In the genomic region with DNA sequence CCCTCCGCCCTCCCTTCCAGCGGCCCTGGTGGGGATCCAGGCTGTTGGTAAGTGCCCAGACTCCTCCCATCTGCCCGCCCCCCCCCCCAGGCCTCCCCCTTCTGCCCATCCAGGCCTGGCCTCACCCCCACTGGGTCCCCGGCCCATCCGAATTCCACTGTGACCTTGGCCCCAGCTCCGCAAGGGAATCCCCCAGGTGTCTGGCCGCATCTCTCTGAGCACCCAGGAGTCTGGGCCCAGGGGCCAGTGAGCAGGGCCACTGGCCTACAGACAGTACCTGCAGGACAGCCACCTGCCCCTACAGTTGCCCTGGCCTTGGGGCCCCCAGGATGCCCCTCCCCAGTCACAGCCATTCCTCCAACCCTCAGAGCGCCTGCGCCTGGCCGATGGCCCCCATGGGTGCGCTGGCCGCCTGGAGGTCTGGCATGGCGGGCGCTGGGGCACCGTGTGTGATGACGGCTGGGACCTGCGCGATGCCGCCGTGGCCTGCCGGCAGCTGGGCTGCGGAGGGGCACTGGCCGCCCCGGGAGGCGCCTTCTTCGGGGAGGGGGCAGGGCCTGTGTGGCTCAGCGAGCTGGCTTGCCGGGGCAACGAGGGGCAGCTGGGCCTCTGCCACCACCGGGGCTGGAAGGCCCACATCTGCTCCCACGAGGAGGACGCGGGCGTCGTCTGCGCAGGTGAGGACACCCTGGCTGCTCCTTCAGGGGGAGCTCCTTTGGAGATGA, we compare ENCODE assay signal across 17 cellular contexts. TPM values are rescaled to one million over a fixed set of nuclear protein-coding genes. Genes with fewer than 3 reads are reported as not detected.
A peak's percentile ranks its signal among the peaks of the same experiment; 100 is the strongest.
DNase-seq lines count a peak whose midpoint lies in the region; ATAC-seq, FAIRE-seq and TF ChIP-seq lines count a peak whose summit lies in the region.
"Had no signal": no experiment of that assay in that cellular context is flagged by ENCODE, and none has a peak within 500 bp of the region (broad histone marks: within the 10 kb centered on the region; RNA-seq: fewer than 3 reads in every experiment).

No MANE protein-coding gene starts in this region.

- H3K27me3 Mint-ChIP-seq in neural progenitor cell (ENCODE audit: insufficient read depth, low read depth), result peaks cover 4% of the 10 kb centered on the region

- no peak overlapping the region for H2BK120ac ChIP-seq in H1 (replicated peaks; ENCODE audit: low read depth, low read length)

- H3K14ac ChIP-seq in H1 (ENCODE audit: insufficient read length), result peak overlapping the region; percentile 61

- CTCF ChIA-PET in SK-N-SH (lab: Yijun Ruan, JAX) (interaction anchor here (1.0 to 15.1 kb wide), 5 partner anchors 12 to 142 kb away, joined by 4 to 162 read pairs (median 5); no protein-coding TSS in a partner anchor), H1 (lab: Charles Lee; ENCODE audit: partially characterized antibody) (interaction anchor here (0.9 to 1.9 kb wide), 5 partner anchors 9 to 144 kb away, joined by 3 to 7 read pairs (median 4); no protein-coding TSS in a partner anchor)

- peaks cover 25% of the 10 kb centered on the region for H3K4me1 Mint-ChIP-seq in neural progenitor cell

- H3K36me3 ChIP-seq in SK-N-SH (replicated peaks in 1 of 2; ENCODE audit: control insufficient read depth in 1 of 2, insufficient read depth in 2 of 2, low read length in 1 of 2) (no peaks in the 10 kb centered on the region), H1 (ENCODE audit: control insufficient read depth in 2 of 4, insufficient read depth in 4 of 4, low read length in 3 of 4) (no peaks in the 10 kb centered on the region; a peak in 1 of 8 replicates), neural progenitor cell (no peaks in the 10 kb centered on the region), prostate gland (no peaks in the 10 kb centered on the region)

- peaks cover 35% of the 10 kb centered on the region for H3F3A ChIP-seq in SK-N-SH (replicated peaks; ENCODE audit: insufficient read depth)
- H3F3A ChIP-seq in neural progenitor cell (ENCODE audit: low read depth), result peaks cover 18% of the 10 kb centered on the region

- H3K18ac ChIP-seq in H1 (ENCODE audit: extremely low read depth, low read length), result peak overlapping the region; percentile 78

- no peak overlapping the region for H4K5ac ChIP-seq in H1 (ENCODE audit: insufficient read length, low read depth, low read length)

- no peak for FAIRE-seq in H1 (lab: Jason Lieb, UNC)
- FAIRE-seq: RCC 7860 had no signal

- peaks cover 11% of the 10 kb centered on the region for H3K23me2 ChIP-seq in H1 (ENCODE audit: low read depth, low read length)

- peak overlapping the region; percentile 71; the same call in 1 of the 2 replicates for H2BK5ac ChIP-seq in H1 (ENCODE audit: low read depth, low read length)

- H3K9me3 ChIP-seq in SK-N-SH (no peaks in the 10 kb centered on the region), H1 (ENCODE audit: insufficient read depth in 2 of 2, low read depth in 1 of 2, low read length in 1 of 2) (no peaks in the 10 kb centered on the region), neural progenitor cell (ENCODE audit: low read depth) (no peaks in the 10 kb centered on the region), prostate gland (no peaks in the 10 kb centered on the region)

- H3K9me3 Mint-ChIP-seq in neural progenitor cell, result no peaks in the 10 kb centered on the region
- H3K9me3 Mint-ChIP-seq: IgD-negative memory B cell had no signal

- POLR2A ChIA-PET in SK-N-SH (lab: Yijun Ruan, JAX) (no interaction called here), H1 (lab: Charles Lee; ENCODE audit: partially characterized antibody) (interaction anchor here (0.8 to 7.5 kb wide), 7 partner anchors 8 to 110 kb away, joined by 3 to 57 read pairs (median 3); a partner anchor contains a TSS)

- TF ChIP-seq EP300 in SK-N-SH (IDR thresholded peaks at IDR 0.05; ENCODE audit: borderline replicate concordance in 1 of 2, low read depth in 1 of 2, low read length in 1 of 2), result no peak
- no peak for TF ChIP-seq EP300 in H1 (IDR thresholded peaks at IDR 0.05; ENCODE audit: borderline replicate concordance in 1 of 2, low read depth in 2 of 2, low read length in 2 of 2)

- TF ChIP-seq RAD21 in SK-N-SH (IDR thresholded peaks at IDR 0.05; ENCODE audit: low read length) (no peak), H1 (IDR thresholded peaks at IDR 0.05 in 1 of 2, conservative IDR thresholded peaks at IDR 0.05 in 1 of 2; ENCODE audit: low read depth in 2 of 2, low read length in 2 of 2) (no peak)

- H2AK5ac ChIP-seq in H1 (ENCODE audit: low read depth, low read length), result no peak overlapping the region

- no peak for ATAC-seq in SK-N-SH treated with all-trans-retinoic acid at 6 μM for 48 hours

- H3K79me1 ChIP-seq in H1 (ENCODE audit: low read depth, low read length), result peaks cover 4% of the 10 kb centered on the region; the same call in 1 of the 2 replicates

- H3K36me3 Mint-ChIP-seq in neural progenitor cell, result no peaks in the 10 kb centered on the region
- H3K36me3 Mint-ChIP-seq: IgD-negative memory B cell had no signal

- H3K9me2 ChIP-seq in SK-N-SH, result no peaks in the 10 kb centered on the region

- H2BK12ac ChIP-seq in H1 (ENCODE audit: low read depth, low read length), result peak overlapping the region; percentile 84; the same call in 1 of the 2 replicates

- H3K79me2 ChIP-seq in SK-N-SH (ENCODE audit: insufficient read depth) (peaks cover 14% of the 10 kb centered on the region; the same call in 1 of the 2 replicates), H1 (ENCODE audit: control insufficient read depth in 1 of 2, insufficient read depth in 2 of 2, low read length in 2 of 2) (peaks cover 0 to 5% of the 10 kb centered on the region in 2 experiments; a peak in 1 of 4 replicates), neural progenitor cell (ENCODE audit: low read depth) (peaks cover 14% of the 10 kb centered on the region)

- H3K56ac ChIP-seq in H1 (replicated peaks; ENCODE audit: insufficient read length, low read depth, low read length), result no peak overlapping the region

- H3K23ac ChIP-seq in H1 (ENCODE audit: insufficient read length), result no peak overlapping the region

- H3K27me3 ChIP-seq in SK-N-SH (ENCODE audit: insufficient read depth), result no peaks in the 10 kb centered on the region
- H3K27me3 ChIP-seq in H1 (replicated peaks in 1 of 4; ENCODE audit: control insufficient read depth in 3 of 4, extremely low read depth in 1 of 4, insufficient read depth in 3 of 4, low read length in 3 of 4), result no peaks in the 10 kb centered on the region; a peak in 2 of 7 replicates
- no peaks in the 10 kb centered on the region for H3K27me3 ChIP-seq in neural progenitor cell
- H3K27me3 ChIP-seq in prostate gland (replicated peaks; ENCODE audit: insufficient read depth), result no peaks in the 10 kb centered on the region

- H4K91ac ChIP-seq in H1 (replicated peaks; ENCODE audit: insufficient read length, low read length), result peak overlapping the region; percentile 81

- DNase-seq in SK-N-SH (peak; percentile 62), H1 (ENCODE audit: low read depth in 1 of 2, low spot score in 2 of 2) (no peak), neural progenitor cell (ENCODE audit: low spot score) (no peak), ureter (ENCODE audit: low spot score) (peak; percentile 43), medulla oblongata (ENCODE audit: extremely low spot score) (no peak), prostate gland (ENCODE audit: low spot score) (no peak)
- no peak for DNase-seq in activated CD8-positive, alpha-beta memory T cell treated with anti-CD3 and anti-CD28 coated beads, Interleukin-2, amount 50 U/mL, for 4 hours
- DNase-seq: activated CD4-positive, alpha-beta T cell treated with anti-CD3 and anti-CD28 coated beads, Interleukin-2, amount 50 U/mL, for 4 hours; kidney glomerular epithelial cell had no signal

- TF ChIP-seq CTCF in SK-N-SH (IDR thresholded peaks at IDR 0.05) (no peak), H1 (IDR thresholded peaks at IDR 0.05; ENCODE audit: control extremely low read depth in 1 of 3, insufficient read depth in 1 of 3, low read depth in 1 of 3, low read length in 3 of 3) (no peak), neural progenitor cell (IDR thresholded peaks at IDR 0.05) (no peak), prostate gland (IDR thresholded peaks at IDR 0.05) (no peak)

- H3K27ac ChIP-seq in SK-N-SH (ENCODE audit: low read depth in 2 of 2, low read length in 1 of 2), result no peak overlapping the region; a peak in 1 of 4 replicates
- H3K27ac ChIP-seq in H1 (ENCODE audit: low read depth, low read length), result no peak overlapping the region
- no peak overlapping the region for H3K27ac ChIP-seq in neural progenitor cell
- no peak overlapping the region for H3K27ac ChIP-seq in prostate gland

- H2BK20ac ChIP-seq in H1 (ENCODE audit: low read length), result no peak overlapping the region

- WGBS in SK-N-SH (ENCODE audit: low lambda C conversion rate), result 81% methylated on average over 7 of the region's 36 CpGs
- 58% methylated on average over 24 of the region's 36 CpGs; no CpG with 5 or more reads in 1 of the 2 experiments for WGBS in H1 (ENCODE audit: extremely low coverage in 1 of 2, insufficient coverage in 1 of 2, insufficient read length in 1 of 2, insufficient replicate concordance in 2 of 2, low coverage in 1 of 2, low lambda C conversion rate in 2 of 2, missing lambda C conversion rate in 1 of 2), 2 experiments
- WGBS in prostate gland, result 50% methylated on average over 31 of the region's 36 CpGs

- no peak overlapping the region for H2AFZ ChIP-seq in SK-N-SH (ENCODE audit: low read depth)
- no peak overlapping the region for H2AFZ ChIP-seq in H1 (ENCODE audit: low read length)
- H2AFZ ChIP-seq in neural progenitor cell (replicated peaks), result no peak overlapping the region

- no peak overlapping the region for H3K27ac Mint-ChIP-seq in neural progenitor cell
- H3K27ac Mint-ChIP-seq: IgD-negative memory B cell had no signal

- H3K4ac ChIP-seq in H1 (replicated peaks; ENCODE audit: insufficient read length, low read depth, low read length), result no peak overlapping the region

- no peak overlapping the region for H3K4me3 Mint-ChIP-seq in neural progenitor cell

- TF ChIP-seq POLR2A in H1 (IDR thresholded peaks at IDR 0.05; ENCODE audit: control extremely low read depth in 1 of 2, low read depth in 2 of 2, low read length in 2 of 2), result no peak
- no peak for TF ChIP-seq POLR2A in prostate gland (IDR thresholded peaks at IDR 0.05)

- peak overlapping the region; percentile 52; the same call in 1 of the 2 replicates for H3K4me2 ChIP-seq in SK-N-SH
- H3K4me2 ChIP-seq in H1 (ENCODE audit: insufficient read depth in 1 of 2, low read depth in 2 of 2, low read length in 2 of 2), result peak overlapping the region; percentile 53 to 75
- peak overlapping the region; percentile 73 for H3K4me2 ChIP-seq in neural progenitor cell

- H3K4me1 ChIP-seq in SK-N-SH (ENCODE audit: control insufficient read depth in 1 of 2, insufficient read depth in 2 of 2, low read depth in 1 of 2, low read length in 1 of 2) (peaks cover 29 to 70% of the 10 kb centered on the region in 2 experiments; a peak in 3 of 4 replicates), H1 (replicated peaks in 1 of 4; ENCODE audit: control insufficient read depth in 3 of 4, insufficient read depth in 4 of 4, low read length in 3 of 4) (peaks cover 0 to 47% (median 30%) of the 10 kb centered on the region in 4 experiments; a peak in 6 of 7 replicates), neural progenitor cell (peaks cover 38% of the 10 kb centered on the region), prostate gland (replicated peaks) (peaks cover 4% of the 10 kb centered on the region)

- no peak overlapping the region; the same call in 1 of the 2 replicates for H2BK15ac ChIP-seq in H1 (ENCODE audit: low read length)

- H4K20me1 ChIP-seq in SK-N-SH (ENCODE audit: insufficient read depth) (no peaks in the 10 kb centered on the region), H1 (replicated peaks in 1 of 2; ENCODE audit: control insufficient read depth in 1 of 2, insufficient read depth in 2 of 2, low read length in 2 of 2) (peaks cover 0 to 4% of the 10 kb centered on the region in 2 experiments), neural progenitor cell (ENCODE audit: low read depth) (peaks cover 25% of the 10 kb centered on the region)

- intact Hi-C loops in prostate gland (cut with DNase I), result no loop called here

- H4K8ac ChIP-seq in H1 (ENCODE audit: extremely low read depth, insufficient read depth, low read length), result peak overlapping the region; percentile 71

- no peak overlapping the region for H3K9ac ChIP-seq in SK-N-SH
- no peak overlapping the region; a peak in 2 of 7 replicates for H3K9ac ChIP-seq in H1 (replicated peaks in 1 of 4; ENCODE audit: extremely low read depth in 1 of 4, low read depth in 3 of 4, low read length in 3 of 4)
- H3K9ac ChIP-seq in neural progenitor cell, result no peak overlapping the region

- H3K4me3 ChIP-seq in SK-N-SH (ENCODE audit: low read depth in 2 of 2, low read length in 1 of 2) (no peak overlapping the region), H1 (ENCODE audit: extremely low read depth in 1 of 4, insufficient read depth in 2 of 4, low read depth in 3 of 4, low read length in 4 of 4) (peak overlapping the region in 1 of 4 experiments; percentile 57; a peak in 3 of 8 replicates), neural progenitor cell (no peak overlapping the region), prostate gland (no peak overlapping the region)

RNA-seq across cellular contexts. Expression of a gene that starts 0.9 kb away (rescaled TPM):
- 2.6 and 4.9 TPM in 2 replicates for polyA plus RNA-seq in SK-N-SH (2012; rRNA removed)
- 2.4 and 4.2 TPM in 2 replicates for polyA plus RNA-seq in SK-N-SH (2012; cell fraction: cytosol; rRNA removed)
- 22.1 and 22.8 TPM in 2 replicates for polyA plus RNA-seq in SK-N-SH (2012; cell fraction: nucleus; rRNA removed)
- total RNA-seq in H1 (2021; fragmentation: NEBNext Ultra II Directional; extraction: Animal tissue kit (Norgen Biotek cat#: 25700)), result 1.7 and 2.3 TPM in 2 replicates
- polyA plus RNA-seq in H1 (2011; rRNA removed), result 0.39 and 0.72 TPM in 2 replicates
- polyA plus RNA-seq in H1 (2011; cell fraction: cytosol; rRNA removed), result 0.45 TPM
- 4.1 TPM for polyA plus RNA-seq in H1 (2011; cell fraction: nucleus; rRNA removed)
- polyA plus RNA-seq in H1 (2012, experiment 1 of 2), result 1.2 to 2.6 TPM (median 1.7 TPM) in 4 replicates
- 0.63 TPM for polyA plus RNA-seq in H1 (2012, experiment 2 of 2)
- 0.73 TPM for polyA plus RNA-seq in H1 (2013, experiment 1 of 2)
- 1.1 TPM for polyA plus RNA-seq in H1 (2013, experiment 2 of 2)
- 0.29 and 0.54 TPM in 2 replicates for polyA minus RNA-seq in H1 (2011; rRNA and poly(A)+ RNA removed)
- 1.0 TPM for polyA minus RNA-seq in H1 (2011; cell fraction: cytosol; rRNA and poly(A)+ RNA removed)
- polyA minus RNA-seq in H1 (2011; cell fraction: nucleus; rRNA and poly(A)+ RNA removed), result 2.8 TPM
- total RNA-seq in neural progenitor cell (ENCODE audit: low replicate concordance), result 0.56 TPM in 1 of 2 replicates, not detected in the other
- 15.2 TPM for total RNA-seq in ureter
- 1 to 10 TPM; 5.6 to 8.6 TPM for total RNA-seq in prostate gland
- polyA plus RNA-seq: IgD-negative memory B cell had no signal

RNA-seq across cellular contexts. Expression of a gene that starts 4.2 kb away (rescaled TPM):
- 84.4 and 89.9 TPM in 2 replicates for polyA plus RNA-seq in SK-N-SH (2012; rRNA removed)
- 51.1 and 68.5 TPM in 2 replicates for polyA plus RNA-seq in SK-N-SH (2012; cell fraction: cytosol; rRNA removed)
- 132 and 194 TPM in 2 replicates for polyA plus RNA-seq in SK-N-SH (2012; cell fraction: nucleus; rRNA removed)
- 69.1 and 71.2 TPM in 2 replicates for total RNA-seq in H1 (2021; fragmentation: NEBNext Ultra II Directional; extraction: Animal tissue kit (Norgen Biotek cat#: 25700))
- 47.1 and 79.5 TPM in 2 replicates for polyA plus RNA-seq in H1 (2011; rRNA removed)
- 51.3 TPM for polyA plus RNA-seq in H1 (2011; cell fraction: cytosol; rRNA removed)
- polyA plus RNA-seq in H1 (2011; cell fraction: nucleus; rRNA removed), result 132 TPM
- 61.3 to 71.3 TPM (median 67.2 TPM) in 4 replicates for polyA plus RNA-seq in H1 (2012, experiment 1 of 2)
- 81.6 TPM for polyA plus RNA-seq in H1 (2012, experiment 2 of 2)
- polyA plus RNA-seq in H1 (2013, experiment 1 of 2), result 91.7 TPM
- polyA plus RNA-seq in H1 (2013, experiment 2 of 2), result 105 TPM
- polyA minus RNA-seq in H1 (2011; rRNA and poly(A)+ RNA removed), result 7.1 and 10.9 TPM in 2 replicates
- polyA minus RNA-seq in H1 (2011; cell fraction: cytosol; rRNA and poly(A)+ RNA removed), result 14.2 TPM
- polyA minus RNA-seq in H1 (2011; cell fraction: nucleus; rRNA and poly(A)+ RNA removed), result 14.5 TPM
- 16.2 and 49.2 TPM in 2 replicates for total RNA-seq in neural progenitor cell (ENCODE audit: low replicate concordance)
- 14.2 TPM for total RNA-seq in ureter
- total RNA-seq in prostate gland, result 10 to 100 TPM; 10.8 to 19.8 TPM

RNA-seq across cellular contexts. Expression of a gene that starts 12.7 kb away (rescaled TPM):
- polyA plus RNA-seq in SK-N-SH (2012; rRNA removed) (0.73 and 1.6 TPM in 2 replicates), H1 (2011; rRNA removed) (1.7 and 4.5 TPM in 2 replicates)
- polyA plus RNA-seq in SK-N-SH (2012; cell fraction: cytosol; rRNA removed), result 0.58 and 1.1 TPM in 2 replicates
- polyA plus RNA-seq in SK-N-SH (2012; cell fraction: nucleus; rRNA removed), result 3.7 and 4.2 TPM in 2 replicates
- total RNA-seq in H1 (2021; fragmentation: NEBNext Ultra II Directional; extraction: Animal tissue kit (Norgen Biotek cat#: 25700)), result 10.8 and 12.9 TPM in 2 replicates
- polyA plus RNA-seq in H1 (2011; cell fraction: cytosol; rRNA removed), result 1.4 TPM
- polyA plus RNA-seq in H1 (2011; cell fraction: nucleus; rRNA removed), result 4.4 TPM
- 3.2 to 7.6 TPM (median 6.6 TPM) in 4 replicates for polyA plus RNA-seq in H1 (2012, experiment 1 of 2)
- 4.7 TPM for polyA plus RNA-seq in H1 (2012, experiment 2 of 2)
- 6.7 TPM for polyA plus RNA-seq in H1 (2013, experiment 1 of 2)
- 7.0 TPM for polyA plus RNA-seq in H1 (2013, experiment 2 of 2)
- polyA minus RNA-seq in H1 (2011; rRNA and poly(A)+ RNA removed), result 0.61 and 0.82 TPM in 2 replicates
- polyA minus RNA-seq in H1 (2011; cell fraction: cytosol; rRNA and poly(A)+ RNA removed), result 8.8 TPM
- polyA minus RNA-seq in H1 (2011; cell fraction: nucleus; rRNA and poly(A)+ RNA removed), result 7.2 TPM
- total RNA-seq in neural progenitor cell (ENCODE audit: low replicate concordance) (5.0 TPM in 1 of 2 replicates, not detected in the other), ureter (7.4 TPM), prostate gland (10 to 100 TPM; 10.9 to 66.4 TPM)

RNA-seq across cellular contexts. Expression of a gene that starts 24.6 kb away (rescaled TPM):
- not detected in 2 replicates for polyA plus RNA-seq in SK-N-SH (2012; rRNA removed)
- not detected in 2 replicates for polyA plus RNA-seq in SK-N-SH (2012; cell fraction: cytosol; rRNA removed)
- polyA plus RNA-seq in SK-N-SH (2012; cell fraction: nucleus; rRNA removed), result 0.27 and 0.29 TPM in 2 replicates
- 3.2 and 3.6 TPM in 2 replicates for total RNA-seq in H1 (2021; fragmentation: NEBNext Ultra II Directional; extraction: Animal tissue kit (Norgen Biotek cat#: 25700))
- polyA plus RNA-seq in H1 (2011; rRNA removed), result 2.2 and 3.3 TPM in 2 replicates
- polyA plus RNA-seq in H1 (2011; cell fraction: cytosol; rRNA removed), result 1.5 TPM
- polyA plus RNA-seq in H1 (2011; cell fraction: nucleus; rRNA removed), result 3.0 TPM
- 1.6 to 3.1 TPM (median 2.6 TPM) in 4 replicates for polyA plus RNA-seq in H1 (2012, experiment 1 of 2)
- 2.9 TPM for polyA plus RNA-seq in H1 (2012, experiment 2 of 2)
- 9.1 TPM for polyA plus RNA-seq in H1 (2013, experiment 1 of 2)
- 8.6 TPM for polyA plus RNA-seq in H1 (2013, experiment 2 of 2)
- polyA minus RNA-seq in H1 (2011; rRNA and poly(A)+ RNA removed), result 0.41 and 0.49 TPM in 2 replicates
- polyA minus RNA-seq in H1 (2011; cell fraction: cytosol; rRNA and poly(A)+ RNA removed), result not detected
- 2.1 TPM for polyA minus RNA-seq in H1 (2011; cell fraction: nucleus; rRNA and poly(A)+ RNA removed)
- not detected in 2 replicates for total RNA-seq in neural progenitor cell (ENCODE audit: low replicate concordance)
- not detected for total RNA-seq in ureter
- total RNA-seq in prostate gland, result not detected
- total RNA-seq: A673; NCI-H460; sciatic nerve; subcutaneous adipose tissue; T-helper 2 cell treated with Interferon-gamma antibody and Interleukin-4, amounts not matched to agents 100 ng/mL and 5 ng/mL, for 36 hours had no signal
- polyA plus RNA-seq: IgD-negative memory B cell had no signal

RNA-seq across cellular contexts. Expression of a gene that starts 27.7 kb away (rescaled TPM):
- polyA plus RNA-seq in SK-N-SH (2012; rRNA removed) (60.9 and 65.4 TPM in 2 replicates), H1 (2011; rRNA removed) (152 and 195 TPM in 2 replicates)
- polyA plus RNA-seq in SK-N-SH (2012; cell fraction: cytosol; rRNA removed), result 31.2 and 47.8 TPM in 2 replicates
- polyA plus RNA-seq in SK-N-SH (2012; cell fraction: nucleus; rRNA removed), result 43.5 and 46.8 TPM in 2 replicates
- total RNA-seq in H1 (2021; fragmentation: NEBNext Ultra II Directional; extraction: Animal tissue kit (Norgen Biotek cat#: 25700)), result 96.9 and 106 TPM in 2 replicates
- 149 TPM for polyA plus RNA-seq in H1 (2011; cell fraction: cytosol; rRNA removed)
- polyA plus RNA-seq in H1 (2011; cell fraction: nucleus; rRNA removed), result 148 TPM
- polyA plus RNA-seq in H1 (2012, experiment 1 of 2), result 52.8 to 109 TPM (median 103 TPM) in 4 replicates
- polyA plus RNA-seq in H1 (2012, experiment 2 of 2), result 112 TPM
- 63.1 TPM for polyA plus RNA-seq in H1 (2013, experiment 1 of 2)
- polyA plus RNA-seq in H1 (2013, experiment 2 of 2), result 61.5 TPM
- polyA minus RNA-seq in H1 (2011; rRNA and poly(A)+ RNA removed), result 22.8 and 24.5 TPM in 2 replicates
- 51.8 TPM for polyA minus RNA-seq in H1 (2011; cell fraction: cytosol; rRNA and poly(A)+ RNA removed)
- polyA minus RNA-seq in H1 (2011; cell fraction: nucleus; rRNA and poly(A)+ RNA removed), result 69.9 TPM
- total RNA-seq in neural progenitor cell (ENCODE audit: low replicate concordance) (14.8 and 34.4 TPM in 2 replicates), ureter (48.4 TPM), prostate gland (100 to 1,000 TPM in 1 of 2 donors, 10 to 100 TPM in 1; 85.1 to 117 TPM)

Comparison
In these comparisons a context has a peak if more than half of its experiments do, and no peak if none do; other contexts are left out.
1. DNase-seq: peak in SK-N-SH (single experiment) and ureter (single experiment); none in H1 (0 of 2), neural progenitor cell (single experiment), activated CD8-positive, alpha-beta memory T cell treated with anti-CD3 and anti-CD28 coated beads, Interleukin-2, amount 50 U/mL, for 4 hours (single experiment), medulla oblongata (single experiment) and prostate gland (single experiment).
2. Peak in every context shown above with its lines, with median percentiles within 50 percentile points of each other: H3K4me2 ChIP-seq.